In the genomic region with DNA sequence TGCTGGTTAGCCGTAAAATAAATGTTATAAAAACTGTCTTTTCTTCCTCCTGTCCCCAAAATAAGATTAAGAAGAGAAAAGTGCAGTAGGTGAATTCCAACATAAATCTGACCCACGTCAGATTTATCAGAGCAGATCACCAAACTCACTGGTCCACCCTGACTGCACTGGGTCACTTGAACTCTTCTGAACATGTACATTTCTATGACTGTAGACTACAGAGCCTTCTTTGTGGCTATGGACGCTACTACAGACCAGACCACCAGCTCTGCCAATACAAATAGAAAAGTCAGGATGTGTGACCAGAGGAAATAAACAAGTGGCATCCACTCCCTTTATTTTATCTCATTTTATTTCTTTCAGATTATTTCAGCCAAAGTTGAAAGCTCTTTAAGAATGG, we compare ENCODE assay signal across 21 cellular contexts. TPM values are rescaled to one million over a fixed set of nuclear protein-coding genes. Genes with fewer than 3 reads are reported as not detected.
"Had no signal": no experiment of that assay in that cellular context is flagged by ENCODE, and none has a peak within 500 bp of the region (broad histone marks: within the 10 kb centered on the region; RNA-seq: fewer than 3 reads in every experiment).

No MANE protein-coding gene starts in this region.

- H3K36me3 ChIP-seq: tibial artery had no signal

- H3K27ac Mint-ChIP-seq: activated CD4-positive, alpha-beta memory T cell treated with anti-CD3 and anti-CD28 coated beads, Interleukin-2, amount 10 ng/mL, durations not matched to agents 7 days and 5 days; activated CD8-positive, alpha-beta memory T cell treated with anti-CD3 and anti-CD28 coated beads, Interleukin-2, amount 10 ng/mL, durations not matched to agents 7 days and 5 days; activated naive CD8-positive, alpha-beta T cell treated with anti-CD3 and anti-CD28 coated beads, Interleukin-2, amount 10 ng/mL, durations not matched to agents 7 days and 5 days; activated T-helper 17 cell treated with anti-CD3 and anti-CD28 coated beads, Interleukin-2, amount 50 U/mL, for 72 hours; brain; nephron progenitor cell had no signal

- DNase-seq: activated CD4-positive, alpha-beta memory T cell treated with anti-CD3 and anti-CD28 coated beads, Interleukin-2, amount 10 ng/mL, durations not matched to agents 7 days and 5 days; activated CD4-positive, alpha-beta T cell treated with anti-CD3 and anti-CD28 coated beads for 48 hours; activated CD4-positive, CD25-positive, alpha-beta regulatory T cell; activated CD8-positive, alpha-beta memory T cell treated with anti-CD3 and anti-CD28 coated beads, Interleukin-2, amount 10 ng/mL, durations not matched to agents 7 days and 5 days; activated naive CD4-positive, alpha-beta T cell treated with Interleukin-2 at 50 U/mL for 16 hours; activated naive CD8-positive, alpha-beta T cell treated with anti-CD3 and anti-CD28 coated beads, Interleukin-2, amount 10 ng/mL, durations not matched to agents 7 days and 5 days; amygdala; effector CD4-positive, alpha-beta T cell; nephron progenitor cell; nucleus accumbens; retina; stimulated activated CD4-positive, alpha-beta T cell treated with anti-CD3 and anti-CD28 coated beads, Interleukin-12 subunit alpha, Interleukin-12 subunit beta, amount 100 ng/mL, for 4 hours; stimulated activated CD4-positive, alpha-beta T cell treated with anti-CD3 and anti-CD28 coated beads, Interleukin-1b, Interleukin-23, amount 100 ng/mL, for 48 hours; stimulated activated naive CD4-positive, alpha-beta T cell treated with Interleukin-2 at 50 U/mL for 16 hours; T-helper 2 cell; tibial artery had no signal

- H3K36me3 Mint-ChIP-seq: activated CD8-positive, alpha-beta memory T cell treated with anti-CD3 and anti-CD28 coated beads, Interleukin-2, amount 10 ng/mL, durations not matched to agents 7 days and 5 days; activated naive CD8-positive, alpha-beta T cell treated with anti-CD3 and anti-CD28 coated beads, Interleukin-2, amount 10 ng/mL, durations not matched to agents 7 days and 5 days; brain had no signal

- H3K27me3 ChIP-seq: tibial artery had no signal

- H3K4me3 ChIP-seq: coronary artery, tibial artery had no signal

- H3K27ac ChIP-seq: coronary artery, tibial artery had no signal

- H3K4me1 Mint-ChIP-seq: activated CD4-positive, alpha-beta memory T cell treated with anti-CD3 and anti-CD28 coated beads, Interleukin-2, amount 10 ng/mL, durations not matched to agents 7 days and 5 days; activated CD8-positive, alpha-beta memory T cell treated with anti-CD3 and anti-CD28 coated beads, Interleukin-2, amount 10 ng/mL, durations not matched to agents 7 days and 5 days; activated naive CD8-positive, alpha-beta T cell treated with anti-CD3 and anti-CD28 coated beads, Interleukin-2, amount 10 ng/mL, durations not matched to agents 7 days and 5 days; activated T-helper 17 cell treated with anti-CD3 and anti-CD28 coated beads, Interleukin-2, amount 50 U/mL, for 72 hours; central memory CD8-positive, alpha-beta T cell had no signal

- H3K4me1 ChIP-seq: tibial artery had no signal

- H3K9me3 ChIP-seq: tibial artery had no signal

- ATAC-seq: activated CD8-positive, alpha-beta memory T cell treated with anti-CD3 and anti-CD28 coated beads, Interleukin-2, amount 10 ng/mL, durations not matched to agents 7 days and 5 days; activated T-helper 17 cell treated with anti-CD3 and anti-CD28 coated beads, Interleukin-2, amount 50 U/mL, for 72 hours had no signal

- H3K9me3 Mint-ChIP-seq: activated CD4-positive, alpha-beta memory T cell treated with anti-CD3 and anti-CD28 coated beads, Interleukin-2, amount 10 ng/mL, durations not matched to agents 7 days and 5 days; activated T-helper 17 cell treated with anti-CD3 and anti-CD28 coated beads, Interleukin-2, amount 50 U/mL, for 72 hours; central memory CD8-positive, alpha-beta T cell had no signal

- H3K4me3 Mint-ChIP-seq: activated CD4-positive, alpha-beta memory T cell treated with anti-CD3 and anti-CD28 coated beads, Interleukin-2, amount 10 ng/mL, durations not matched to agents 7 days and 5 days; activated CD8-positive, alpha-beta memory T cell treated with anti-CD3 and anti-CD28 coated beads, Interleukin-2, amount 10 ng/mL, durations not matched to agents 7 days and 5 days; activated naive CD8-positive, alpha-beta T cell treated with anti-CD3 and anti-CD28 coated beads, Interleukin-2, amount 10 ng/mL, durations not matched to agents 7 days and 5 days; activated T-helper 17 cell treated with anti-CD3 and anti-CD28 coated beads, Interleukin-2, amount 50 U/mL, for 72 hours; brain; central memory CD8-positive, alpha-beta T cell; nephron progenitor cell had no signal

- H3K27me3 Mint-ChIP-seq: activated CD4-positive, alpha-beta memory T cell treated with anti-CD3 and anti-CD28 coated beads, Interleukin-2, amount 10 ng/mL, durations not matched to agents 7 days and 5 days; activated CD8-positive, alpha-beta memory T cell treated with anti-CD3 and anti-CD28 coated beads, Interleukin-2, amount 10 ng/mL, durations not matched to agents 7 days and 5 days; activated naive CD8-positive, alpha-beta T cell treated with anti-CD3 and anti-CD28 coated beads, Interleukin-2, amount 10 ng/mL, durations not matched to agents 7 days and 5 days had no signal

RNA-seq across cellular contexts. Expression of gene DSG2, which starts 11.6 kb away (rescaled TPM):
- total RNA-seq: myocyte had no signal
